Comparison of ENCODE assay signal across 15 cellular contexts in the genomic region with DNA sequence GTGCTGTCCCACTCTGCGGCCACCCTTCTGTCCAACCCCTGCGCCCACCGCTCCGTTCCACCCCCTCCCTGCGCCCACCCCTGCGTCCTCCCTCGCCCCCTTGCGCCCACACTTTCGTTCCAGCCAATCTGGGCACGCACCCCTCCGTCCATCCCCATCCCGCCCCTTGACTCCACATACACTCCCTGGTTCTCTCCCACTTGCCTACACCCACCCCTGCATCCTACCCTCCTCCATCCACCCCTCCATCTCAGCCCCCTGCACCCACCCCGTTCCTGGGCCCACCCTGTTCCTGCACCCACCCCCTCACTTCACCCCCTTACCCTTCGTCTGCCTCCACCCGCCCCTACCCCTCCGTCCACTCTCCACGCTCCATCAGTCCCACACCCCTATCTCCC. TPM values are rescaled to one million over a fixed set of nuclear protein-coding genes. Genes with fewer than 3 reads are reported as not detected.
A peak's percentile ranks its signal among the peaks of the same experiment; 100 is the strongest.
DNase-seq lines count a peak whose midpoint lies in the region; ATAC-seq and TF ChIP-seq lines count a peak whose summit lies in the region.
"Had no signal": no experiment of that assay in that cellular context is flagged by ENCODE, and none has a peak within 500 bp of the region (broad histone marks: within the 10 kb centered on the region; RNA-seq: fewer than 3 reads in every experiment).

No MANE protein-coding gene starts in this region.

- POLR2A ChIA-PET in HEK293 (lab: Yijun Ruan, JAX): no interaction called here

- no peak overlapping the region for H3K27ac ChIP-seq in HEK293 (ENCODE audit: extremely low read depth, low read depth, low read length)
- H3K27ac ChIP-seq in coronary artery: no peak overlapping the region
- H3K27ac ChIP-seq in upper lobe of right lung: no peak overlapping the region
- H3K27ac ChIP-seq in prostate gland: no peak overlapping the region
- H3K27ac ChIP-seq: BLaER1, KMS-11 had no signal

- H3K36me3 ChIP-seq in HEK293 (ENCODE audit: control insufficient read depth in 2 of 2, insufficient read depth in 1 of 2, low read length in 2 of 2) (peaks cover 0 to 16% of the 10 kb centered on the region in 2 experiments; a peak in 1 of 3 replicates), upper lobe of right lung (no peaks in the 10 kb centered on the region), prostate gland (no peaks in the 10 kb centered on the region)
- H3K36me3 ChIP-seq: BLaER1 had no signal

- ATAC-seq in memory B cell (ENCODE audit: low read depth): no peak
- ATAC-seq in upper lobe of right lung: peak; percentile 4
- ATAC-seq in GM21360 (IDR thresholded peaks at IDR 0.05; ENCODE audit: unreplicated experiment): no peak

- no peaks in the 10 kb centered on the region for H3K9me3 Mint-ChIP-seq in memory B cell
- H3K9me3 Mint-ChIP-seq: activated CD4-positive, alpha-beta memory T cell treated with anti-CD3 and anti-CD28 coated beads, Interleukin-2, amount 10 ng/mL, durations not matched to agents 7 days and 5 days; activated naive CD8-positive, alpha-beta T cell treated with anti-CD3 and anti-CD28 coated beads, Interleukin-2, amount 10 ng/mL, durations not matched to agents 7 days and 5 days; activated T-cell treated with anti-CD3 and anti-CD28 coated beads, Interleukin-2, amount 50 U/mL, for 72 hours; natural killer cell treated with Interleukin-12 subunit alpha and Interleukin-12 subunit beta and Interleukin-15 and Interleukin-18, amount 100 ng/mL, for 72 hours had no signal

- 6% methylated on average over 17 of the region's 17 CpGs for WGBS in prostate gland

- H3K4me1 Mint-ChIP-seq in memory B cell: peaks cover 8% of the 10 kb centered on the region

- TF ChIP-seq POLR2A in prostate gland (IDR thresholded peaks at IDR 0.05): no peak

- CTCF ChIA-PET in HEK293 (lab: Yijun Ruan, JAX): interaction anchor here (0.6 kb wide), 1 partner anchor 10 kb away, joined by 3 read pairs; no protein-coding TSS in a partner anchor

- intact Hi-C loops in upper lobe of right lung (cut with DNase I) (no loop called here), prostate gland (cut with DNase I) (no loop called here)

- H3K9me3 ChIP-seq in HEK293 (ENCODE audit: control insufficient read depth, insufficient read depth, low read depth, low read length) (no peaks in the 10 kb centered on the region), upper lobe of right lung (no peaks in the 10 kb centered on the region), prostate gland (no peaks in the 10 kb centered on the region)

- H3K4me1 ChIP-seq in HEK293 (ENCODE audit: control insufficient read depth, insufficient read depth, low read length): 0 out of 2 replicates have a peak, but pooled peaks cover 3% of the 10 kb centered on the region
- peaks cover 3% of the 10 kb centered on the region for H3K4me1 ChIP-seq in upper lobe of right lung
- H3K4me1 ChIP-seq in prostate gland (replicated peaks): no peaks in the 10 kb centered on the region

- peaks cover 29% of the 10 kb centered on the region for H3K27me3 ChIP-seq in upper lobe of right lung
- H3K27me3 ChIP-seq in prostate gland (replicated peaks; ENCODE audit: insufficient read depth): no peaks in the 10 kb centered on the region

- peaks cover 2% of the 10 kb centered on the region for H3K27me3 Mint-ChIP-seq in memory B cell

- no peak overlapping the region for H3K4me3 ChIP-seq in HEK293 (ENCODE audit: low read depth, low read length)
- peak overlapping the region; percentile 72 for H3K4me3 ChIP-seq in coronary artery
- no peak overlapping the region for H3K4me3 ChIP-seq in upper lobe of right lung
- no peak overlapping the region for H3K4me3 ChIP-seq in prostate gland
- H3K4me3 ChIP-seq: BLaER1 had no signal

- no peaks in the 10 kb centered on the region for H3K36me3 Mint-ChIP-seq in memory B cell
- H3K36me3 Mint-ChIP-seq: activated naive CD8-positive, alpha-beta T cell treated with anti-CD3 and anti-CD28 coated beads, Interleukin-2, amount 10 ng/mL, durations not matched to agents 7 days and 5 days; natural killer cell treated with Interleukin-12 subunit alpha and Interleukin-12 subunit beta and Interleukin-15 and Interleukin-18, amount 100 ng/mL, for 72 hours had no signal

- no peak for TF ChIP-seq CTCF in HEK293 (tag by site-specific recombination; IDR thresholded peaks at IDR 0.05)
- TF ChIP-seq CTCF in coronary artery (IDR thresholded peaks at IDR 0.05): no peak
- TF ChIP-seq CTCF in upper lobe of right lung (IDR thresholded peaks at IDR 0.05): no peak
- no peak for TF ChIP-seq CTCF in prostate gland (IDR thresholded peaks at IDR 0.05)

- peak overlapping the region; percentile 87 for H3K4me3 Mint-ChIP-seq in memory B cell
- H3K4me3 Mint-ChIP-seq: activated CD4-positive, alpha-beta memory T cell treated with anti-CD3 and anti-CD28 coated beads, Interleukin-2, amount 10 ng/mL, durations not matched to agents 7 days and 5 days; natural killer cell treated with Interleukin-12 subunit alpha and Interleukin-12 subunit beta and Interleukin-15 and Interleukin-18, amount 100 ng/mL, for 72 hours had no signal

- no peak for DNase-seq in coronary artery (ENCODE audit: low spot score)
- no peak for DNase-seq in memory B cell (ENCODE audit: low spot score in 2 of 2)
- DNase-seq in upper lobe of right lung: no peak
- no peak for DNase-seq in prostate gland (ENCODE audit: low spot score)
- no peak for DNase-seq in NCI-H748 treated with DMSO at 0.1 percent for 48 hours (lab: John Stamatoyannopoulos, UW)
- DNase-seq: activated CD4-positive, alpha-beta memory T cell treated with anti-CD3 and anti-CD28 coated beads, Interleukin-2, amount 10 ng/mL, durations not matched to agents 7 days and 5 days; caudate nucleus; effector memory CD4-positive, alpha-beta T cell had no signal

- peak overlapping the region; percentile 17 for H3K27ac Mint-ChIP-seq in memory B cell
- H3K27ac Mint-ChIP-seq: activated CD4-positive, alpha-beta memory T cell treated with anti-CD3 and anti-CD28 coated beads, Interleukin-2, amount 10 ng/mL, durations not matched to agents 7 days and 5 days; activated naive CD8-positive, alpha-beta T cell treated with anti-CD3 and anti-CD28 coated beads, Interleukin-2, amount 10 ng/mL, durations not matched to agents 7 days and 5 days; activated T-cell treated with anti-CD3 and anti-CD28 coated beads, Interleukin-2, amount 50 U/mL, for 72 hours; natural killer cell treated with Interleukin-12 subunit alpha and Interleukin-12 subunit beta and Interleukin-15 and Interleukin-18, amount 100 ng/mL, for 72 hours had no signal

TF ChIP-seq in HEK293, 187 proteins besides CTCF, POLR2A, EP300 and RAD21:
- TF ChIP-seq EGR2 (tag by site-specific recombination; IDR thresholded peaks at IDR 0.05; ENCODE audit: low read depth) (peak; percentile 47; the same call in 1 of the 2 replicates), ZNF24 (tag by site-specific recombination; IDR thresholded peaks at IDR 0.05) (no peak)

RNA-seq across cellular contexts. Expression of a gene that starts 7.0 kb away (rescaled TPM):
- total RNA-seq in upper lobe of right lung: 2.0 TPM
- total RNA-seq in prostate gland: 1 to 10 TPM; 2.8 to 8.1 TPM

RNA-seq across cellular contexts. Expression of a gene that starts 11.4 kb away (rescaled TPM):
- 22.6 TPM for total RNA-seq in upper lobe of right lung
- 10 to 100 TPM; 20.8 to 34.5 TPM for total RNA-seq in prostate gland

RNA-seq across cellular contexts. Expression of a gene that starts 30.6 kb away (rescaled TPM):
- total RNA-seq in upper lobe of right lung (39.8 TPM), prostate gland (10 to 100 TPM; 23.0 to 40.2 TPM)

RNA-seq across cellular contexts. Expression of a gene that starts 49.7 kb away (rescaled TPM):
- total RNA-seq in upper lobe of right lung: 11.4 TPM
- 1 to 10 TPM in 1 of 2 donors, under 1 TPM in 1; 0.77 to 3.4 TPM for total RNA-seq in prostate gland

RNA-seq across cellular contexts. Expression of a gene that starts 53.0 kb away (rescaled TPM):
- total RNA-seq in upper lobe of right lung (1.2 TPM), prostate gland (1 to 10 TPM in 1 of 2 donors, under 1 TPM in 1; 0.87 to 1.0 TPM)
